In genomic region chr9:88537743-88538055, GRCh38 we compare ENCODE assay signal across 10 cellular contexts. TPM values are rescaled to one million over a fixed set of nuclear protein-coding genes. Genes with fewer than 3 reads are reported as not detected.
DNase-seq lines count a peak whose midpoint lies in the region; TF ChIP-seq lines count a peak whose summit lies in the region.
"Had no signal": no experiment of that assay in that cellular context is flagged by ENCODE, and none has a peak within 500 bp of the region (broad histone marks: within the 10 kb centered on the region; RNA-seq: fewer than 3 reads in every experiment).

No MANE protein-coding gene starts in this region.

- H3K27me3 Mint-ChIP-seq in activated CD4-positive, alpha-beta memory T cell treated with anti-CD3 and anti-CD28 coated beads, Interleukin-2, amount 10 ng/mL, durations not matched to agents 7 days and 5 days, result peaks cover 42% of the 10 kb centered on the region

- H3K27ac ChIP-seq in AG04450 (ENCODE audit: low read depth, low read length), result no peak overlapping the region
- H3K27ac ChIP-seq: right lobe of liver had no signal

- H3K27me3 ChIP-seq in AG04450 (ENCODE audit: control insufficient read depth, insufficient read depth, low read length), result no peaks in the 10 kb centered on the region

- POLR2A ChIA-PET in AG04450 (lab: Yijun Ruan, JAX), result no interaction called here
- POLR2A ChIA-PET in activated CD4-positive, alpha-beta memory T cell treated with anti-CD3 and anti-CD28 coated beads, Interleukin-2, amount 10 ng/mL, durations not matched to agents 7 days and 5 days (lab: Charles Lee), result no interaction called here

- H3K9me3 Mint-ChIP-seq in activated CD4-positive, alpha-beta memory T cell treated with anti-CD3 and anti-CD28 coated beads, Interleukin-2, amount 10 ng/mL, durations not matched to agents 7 days and 5 days, result no peaks in the 10 kb centered on the region

- no peak overlapping the region for H3K4me3 Mint-ChIP-seq in activated CD4-positive, alpha-beta memory T cell treated with anti-CD3 and anti-CD28 coated beads, Interleukin-2, amount 10 ng/mL, durations not matched to agents 7 days and 5 days

- no peaks in the 10 kb centered on the region; the same call in 1 of the 2 replicates for H3K9me3 ChIP-seq in AG04450 (ENCODE audit: control insufficient read depth, insufficient read depth, low read length)
- H3K9me3 ChIP-seq: right lobe of liver had no signal

- DNase-seq in AG04450 (ENCODE audit: low read depth, low spot score), result peak; percentile 45
- peak; percentile 68 for DNase-seq in HCEC 1CT
- DNase-seq in activated CD4-positive, alpha-beta memory T cell treated with anti-CD3 and anti-CD28 coated beads, Interleukin-2, amount 10 ng/mL, durations not matched to agents 7 days and 5 days, result peak; percentile 61
- peak; percentile 74 for DNase-seq in globus pallidus (ENCODE audit: low spot score)
- DNase-seq in renal cortical epithelial cell (ENCODE audit: low read depth), result peak; percentile 100
- DNase-seq in NCI-H2196 treated with DMSO at 0.1 percent for 48 hours (lab: John Stamatoyannopoulos, UW; ENCODE audit: unreplicated experiment), result no peak
- DNase-seq in GM13977 (ENCODE audit: low spot score), result no peak
- no peak for DNase-seq in activated CD4-positive, CD25-positive, alpha-beta regulatory T cell treated with anti-CD3 and anti-CD28 coated beads, Interleukin-2, amount 50 U/mL, for 72 hours
- DNase-seq: right lobe of liver had no signal

- H3K36me3 Mint-ChIP-seq in activated CD4-positive, alpha-beta memory T cell treated with anti-CD3 and anti-CD28 coated beads, Interleukin-2, amount 10 ng/mL, durations not matched to agents 7 days and 5 days (ENCODE audit: low read depth), result no peaks in the 10 kb centered on the region

- H3K4me3 ChIP-seq in AG04450 (ENCODE audit: low read depth, low read length), result no peak overlapping the region
- H3K4me3 ChIP-seq: right lobe of liver had no signal

- in situ Hi-C loops in GM13977 (cut with MboI; ENCODE audit: low pct_unique_long_range_greater_than_20kb, low sequenced_read_pairs, unreplicated experiment), result no loop called here

- TF ChIP-seq CTCF in AG04450 (IDR thresholded peaks at IDR 0.05; ENCODE audit: low read depth, low read length) (no peak), GM13977 (IDR thresholded peaks at IDR 0.05; ENCODE audit: extremely low read depth, insufficient read depth, missing control alignments) (no peak)

- H3K4me1 Mint-ChIP-seq in activated CD4-positive, alpha-beta memory T cell treated with anti-CD3 and anti-CD28 coated beads, Interleukin-2, amount 10 ng/mL, durations not matched to agents 7 days and 5 days, result peaks cover 16% of the 10 kb centered on the region

- CTCF ChIA-PET in AG04450 (lab: Charles Lee), result interaction anchor here (1.1 kb wide), 1 partner anchor 41 kb away, joined by 3 read pairs; no protein-coding TSS in a partner anchor
- CTCF ChIA-PET in activated CD4-positive, alpha-beta memory T cell treated with anti-CD3 and anti-CD28 coated beads, Interleukin-2, amount 10 ng/mL, durations not matched to agents 7 days and 5 days (lab: Charles Lee), result interaction anchor here (0.6 kb wide), 1 partner anchor 19 kb away, joined by 3 read pairs; no protein-coding TSS in a partner anchor

- H3K27ac Mint-ChIP-seq in activated CD4-positive, alpha-beta memory T cell treated with anti-CD3 and anti-CD28 coated beads, Interleukin-2, amount 10 ng/mL, durations not matched to agents 7 days and 5 days, result no peak overlapping the region

RNA-seq across cellular contexts. Expression of gene NXNL2, which starts 2.7 kb away (rescaled TPM):
- polyA plus RNA-seq in AG04450 (2011; rRNA removed), result 0.31 and 0.92 TPM in 2 replicates
- polyA minus RNA-seq in AG04450 (2011; rRNA and poly(A)+ RNA removed), result 0.35 TPM in 1 of 2 replicates, not detected in the other
- total RNA-seq in activated CD4-positive, alpha-beta memory T cell treated with anti-CD3 and anti-CD28 coated beads, Interleukin-2, amount 10 ng/mL, durations not matched to agents 7 days and 5 days, result not detected
- total RNA-seq in renal cortical epithelial cell, result 5.2 and 15.3 TPM in 2 replicates
- total RNA-seq: activated CD8-positive, alpha-beta memory T cell treated with anti-CD3 and anti-CD28 coated beads for 36 hours; right lobe of liver had no signal

Comparison
In these comparisons a context has a peak if more than half of its experiments do, and no peak if none do; other contexts are left out.
1. DNase-seq: peak in AG04450 (single experiment), HCEC 1CT (single experiment), activated CD4-positive, alpha-beta memory T cell treated with anti-CD3 and anti-CD28 coated beads, Interleukin-2, amount 10 ng/mL, durations not matched to agents 7 days and 5 days (single experiment), globus pallidus (single experiment) and renal cortical epithelial cell (single experiment); none in NCI-H2196 treated with DMSO at 0.1 percent for 48 hours (single experiment), GM13977 (single experiment) and activated CD4-positive, CD25-positive, alpha-beta regulatory T cell treated with anti-CD3 and anti-CD28 coated beads, Interleukin-2, amount 50 U/mL, for 72 hours (single experiment).